Comparison of ENCODE assay signal across 1 cellular context in genomic region chr2:84939426-84940087, GRCh38.
TF ChIP-seq lines count a peak whose summit lies in the region.

No MANE protein-coding gene starts in this region.

TF ChIP-seq in GM23338, 12 proteins besides CTCF, POLR2A, EP300 and RAD21 (continued from another document):
- no peak for TF ChIP-seq ZNF462 (CRISPR knock-in tag; IDR thresholded peaks at IDR 0.05)
- no peak for TF ChIP-seq ETS1 (IDR thresholded peaks at IDR 0.05)
- TF ChIP-seq POLR2AphosphoS5 (IDR thresholded peaks at IDR 0.05; ENCODE audit: low read depth) = no peak
- TF ChIP-seq ZNF114 (CRISPR knock-in tag; IDR thresholded peaks at IDR 0.05) = no peak
- no peak for TF ChIP-seq NANOG (IDR thresholded peaks at IDR 0.05; ENCODE audit: borderline replicate concordance)
- TF ChIP-seq STAT1 (IDR thresholded peaks at IDR 0.05; ENCODE audit: unreplicated experiment) = no peak
- no peak for TF ChIP-seq CREB1 (CRISPR knock-in tag; IDR thresholded peaks at IDR 0.05; ENCODE audit: low read depth)
TF ChIP-seq in GM23338: peak in this region for 0.
